Comparison of ENCODE assay signal across 18 cellular contexts in genomic region chr5:178832618-178833201, GRCh38. TPM values are rescaled to one million over a fixed set of nuclear protein-coding genes. Genes with fewer than 3 reads are reported as not detected.
DNase-seq lines count a peak whose midpoint lies in the region; TF ChIP-seq lines count a peak whose summit lies in the region.
"Had no signal": no experiment of that assay in that cellular context is flagged by ENCODE, and none has a peak within 500 bp of the region (broad histone marks: within the 10 kb centered on the region; RNA-seq: fewer than 3 reads in every experiment).

No MANE protein-coding gene starts in this region.

- DNase-seq in NCI-H69 (lab: John Stamatoyannopoulos, UW): peak; percentile 92
- no peak for DNase-seq in glutamatergic neuron
- no peak for DNase-seq in type B pancreatic cell (ENCODE audit: extremely low spot score, unreplicated experiment)
- no peak for DNase-seq in amniotic stem cell (lab: John Stamatoyannopoulos, UW)
- DNase-seq in sigmoid colon: no peak
- no peak for DNase-seq in NOMO-1 treated with DMSO at 0.1 percent for 48 hours (lab: John Stamatoyannopoulos, UW; ENCODE audit: unreplicated experiment)
- DNase-seq: activated CD4-positive, alpha-beta T cell treated with anti-CD3 and anti-CD28 coated beads for 4 hours; activated CD8-positive, alpha-beta memory T cell treated with anti-CD3 and anti-CD28 coated beads, Interleukin-2, amount 10 ng/mL, durations not matched to agents 7 days and 5 days; effector CD4-positive, alpha-beta T cell; left ventricle myocardium superior; NCI-H1694 treated with DMSO at 0.1 percent for 48 hours; NCI-H345; small intestine; stimulated activated naive CD4-positive, alpha-beta T cell treated with Interleukin-2 at 50 U/mL for 16 hours; thyroid gland had no signal

- H3K27me3 ChIP-seq in HUES6 (ENCODE audit: control insufficient read depth, insufficient read depth, low read length) (no peaks in the 10 kb centered on the region), sigmoid colon (no peaks in the 10 kb centered on the region)
- H3K27me3 ChIP-seq: thyroid gland had no signal

- no peaks in the 10 kb centered on the region for H3K36me3 ChIP-seq in HUES6 (ENCODE audit: control insufficient read depth, insufficient read depth, low read length)
- no peaks in the 10 kb centered on the region for H3K36me3 ChIP-seq in sigmoid colon
- H3K36me3 ChIP-seq: thyroid gland had no signal

- H3K9me3 Mint-ChIP-seq in glutamatergic neuron (ENCODE audit: unreplicated experiment) (peaks cover 5% of the 10 kb centered on the region), type B pancreatic cell (no peaks in the 10 kb centered on the region)
- H3K9me3 Mint-ChIP-seq: activated naive CD4-positive, alpha-beta T cell treated with anti-CD3 and anti-CD28 coated beads, Interleukin-2, amount 50 U/mL, for 72 hours had no signal

- H3K4me3 Mint-ChIP-seq in glutamatergic neuron (ENCODE audit: unreplicated experiment) (no peak overlapping the region), type B pancreatic cell (peak overlapping the region; percentile 81)
- H3K4me3 Mint-ChIP-seq: activated CD8-positive, alpha-beta memory T cell treated with anti-CD3 and anti-CD28 coated beads, Interleukin-2, amount 10 ng/mL, durations not matched to agents 7 days and 5 days; activated T-helper 1 cell treated with anti-CD3 and anti-CD28 coated beads, Interleukin-12 subunit alpha, Interleukin-12 subunit beta, Interleukin-2, Interleukin-4 antibody, amounts not matched to agents 30 ng/mL and 10 ng/mL and 1 ng/mL, durations not matched to agents 14 hours and 24 hours and 36 hours had no signal

- H3K36me3 Mint-ChIP-seq in glutamatergic neuron (ENCODE audit: unreplicated experiment): no peaks in the 10 kb centered on the region
- no peaks in the 10 kb centered on the region for H3K36me3 Mint-ChIP-seq in type B pancreatic cell
- H3K36me3 Mint-ChIP-seq: activated CD8-positive, alpha-beta memory T cell treated with anti-CD3 and anti-CD28 coated beads, Interleukin-2, amount 10 ng/mL, durations not matched to agents 7 days and 5 days; activated naive CD4-positive, alpha-beta T cell treated with anti-CD3 and anti-CD28 coated beads, Interleukin-2, amount 50 U/mL, for 72 hours had no signal

- H3K4me3 ChIP-seq in HUES6 (ENCODE audit: low read depth, low read length) (peak overlapping the region; percentile 51), sigmoid colon (no peak overlapping the region)
- H3K4me3 ChIP-seq: thyroid gland had no signal

- TF ChIP-seq CTCF in glutamatergic neuron (IDR thresholded peaks at IDR 0.05; ENCODE audit: partially characterized antibody, unreplicated experiment) (no peak), type B pancreatic cell (conservative IDR thresholded peaks at IDR 0.05) (no peak), sigmoid colon (IDR thresholded peaks at IDR 0.05) (no peak)

- H3K4me1 ChIP-seq in HUES6 (ENCODE audit: control insufficient read depth, insufficient read depth, low read length) (no peaks in the 10 kb centered on the region; the same call in none of the 2 replicates), sigmoid colon (no peaks in the 10 kb centered on the region)
- H3K4me1 ChIP-seq: thyroid gland had no signal

- WGBS in sigmoid colon, 2 donors: 66 to 96% methylated on average over 15 of the region's 15 CpGs

- no peak for TF ChIP-seq EP300 in sigmoid colon (IDR thresholded peaks at IDR 0.05)

- intact Hi-C loops in sigmoid colon (cut with DNase I): no loop called here

- peaks cover 5% of the 10 kb centered on the region for H3K4me1 Mint-ChIP-seq in glutamatergic neuron (ENCODE audit: low read depth, unreplicated experiment)
- no peaks in the 10 kb centered on the region for H3K4me1 Mint-ChIP-seq in type B pancreatic cell (ENCODE audit: unreplicated experiment)
- H3K4me1 Mint-ChIP-seq: activated CD8-positive, alpha-beta memory T cell treated with anti-CD3 and anti-CD28 coated beads, Interleukin-2, amount 10 ng/mL, durations not matched to agents 7 days and 5 days had no signal

- H3K9me3 ChIP-seq in HUES6 (ENCODE audit: control insufficient read depth, insufficient read depth, low read depth, low read length): peaks cover 5% of the 10 kb centered on the region; the same call in 1 of the 2 replicates
- no peaks in the 10 kb centered on the region for H3K9me3 ChIP-seq in sigmoid colon
- H3K9me3 ChIP-seq: thyroid gland had no signal

- no peak for TF ChIP-seq POLR2A in sigmoid colon (IDR thresholded peaks at IDR 0.05)

- H3K27ac Mint-ChIP-seq in glutamatergic neuron (ENCODE audit: unreplicated experiment) (peak overlapping the region; percentile 22), type B pancreatic cell (no peak overlapping the region)
- H3K27ac Mint-ChIP-seq: activated CD8-positive, alpha-beta memory T cell treated with anti-CD3 and anti-CD28 coated beads, Interleukin-2, amount 10 ng/mL, durations not matched to agents 7 days and 5 days; activated naive CD4-positive, alpha-beta T cell treated with anti-CD3 and anti-CD28 coated beads, Interleukin-2, amount 50 U/mL, for 72 hours; activated T-helper 1 cell treated with anti-CD3 and anti-CD28 coated beads, Interleukin-12 subunit alpha, Interleukin-12 subunit beta, Interleukin-2, Interleukin-4 antibody, amounts not matched to agents 30 ng/mL and 10 ng/mL and 1 ng/mL, durations not matched to agents 14 hours and 24 hours and 36 hours had no signal

- H3K9ac ChIP-seq in HUES6 (ENCODE audit: low read length): peak overlapping the region; percentile 66

- H3K27ac ChIP-seq in HUES6 (ENCODE audit: low read depth, low read length) (no peak overlapping the region), sigmoid colon (no peak overlapping the region)
- H3K27ac ChIP-seq: thyroid gland had no signal

- H3K27me3 Mint-ChIP-seq in glutamatergic neuron (ENCODE audit: unreplicated experiment) (no peaks in the 10 kb centered on the region), type B pancreatic cell (no peaks in the 10 kb centered on the region)
- H3K27me3 Mint-ChIP-seq: activated CD8-positive, alpha-beta memory T cell treated with anti-CD3 and anti-CD28 coated beads, Interleukin-2, amount 10 ng/mL, durations not matched to agents 7 days and 5 days had no signal

RNA-seq across cellular contexts. Expression of gene ZNF354B, which starts 27.0 kb away (rescaled TPM):
- total RNA-seq in glutamatergic neuron (ENCODE audit: unreplicated experiment): 18.0 TPM
- total RNA-seq in type B pancreatic cell (ENCODE audit: low replicate concordance): 20.2 and 27.8 TPM in 2 replicates
- total RNA-seq in sigmoid colon: 10 to 100 TPM; 13.3 to 23.5 (median 18.6) TPM
- 1 to 10 TPM in 2 of 3 donors, under 1 TPM in 1; 0.92 to 6.3 (median 1.2) TPM for polyA plus RNA-seq in sigmoid colon
